Comparison of ENCODE assay signal across 1 cellular context in genomic region chr16:85314633-85315032, GRCh38.
TF ChIP-seq lines count a peak whose summit lies in the region.

No MANE protein-coding gene starts in this region.

TF ChIP-seq in neural cell, 6 proteins besides CTCF, POLR2A, EP300 and RAD21 (continued from another document):
- TF ChIP-seq REST (IDR thresholded peaks at IDR 0.05; ENCODE audit: borderline replicate concordance) (no peak), EZH2 (IDR thresholded peaks at IDR 0.05; ENCODE audit: borderline replicate concordance, insufficient read depth, low read length, poor library complexity, severe bottlenecking) (no peak), SMC3 (conservative IDR thresholded peaks at IDR 0.05; ENCODE audit: poor library complexity) (no peak), TAF1 (IDR thresholded peaks at IDR 0.05; ENCODE audit: low read depth) (no peak)
TF ChIP-seq in neural cell: peak in this region for 0.
